Comparison of ENCODE assay signal across 8 cellular contexts in genomic region chr11:102300837-102301236, GRCh38. TPM values are rescaled to one million over a fixed set of nuclear protein-coding genes. Genes with fewer than 3 reads are reported as not detected.
DNase-seq lines count a peak whose midpoint lies in the region; ATAC-seq and TF ChIP-seq lines count a peak whose summit lies in the region.
"Not testable (repeated sequence)": the region's sequence is repeated elsewhere in the genome, so short reads cannot be mapped to it uniquely, and the experiment has no call there.

No MANE protein-coding gene starts in this region.

- peaks cover 4 to 30% (median 17%) of the 10 kb centered on the region in 8 donors for H3K9me3 Mint-ChIP-seq in CD4-positive, alpha-beta memory T cell
- H3K9me3 Mint-ChIP-seq in activated CD4-positive, alpha-beta memory T cell treated with anti-CD3 and anti-CD28 coated beads for 36 hours: peaks cover 21% of the 10 kb centered on the region
- H3K9me3 Mint-ChIP-seq in memory B cell: peaks cover 16% of the 10 kb centered on the region
- H3K9me3 Mint-ChIP-seq in stimulated activated naive B cell treated with anti-CD40 and anti-IgM and Interleukin-4, amounts not matched to agents 10 μg/mL and 1 μg/mL and 100 μg/mL, for 72 hours: peaks cover 10 to 22% of the 10 kb centered on the region in 2 donors

- peak overlapping the region in 7 of 8 donors; percentile 17 to 71 (median 63) for H3K4me3 Mint-ChIP-seq in CD4-positive, alpha-beta memory T cell
- H3K4me3 Mint-ChIP-seq in activated CD4-positive, alpha-beta memory T cell treated with anti-CD3 and anti-CD28 coated beads for 36 hours; stimulated activated naive B cell treated with anti-CD40 and anti-IgM and Interleukin-4, amounts not matched to agents 10 μg/mL and 1 μg/mL and 100 μg/mL, for 72 hours: not testable (repeated sequence)
- H3K4me3 Mint-ChIP-seq in memory B cell: peak overlapping the region; percentile 16

- not testable (repeated sequence) for H3K27me3 ChIP-seq in CD4-positive, alpha-beta memory T cell (ENCODE audit: insufficient read depth, low read length)

- H3K4me1 ChIP-seq in CD4-positive, alpha-beta memory T cell (ENCODE audit: insufficient read depth, low read length): peaks cover 60% of the 10 kb centered on the region

- peaks cover 10 to 25% of the 10 kb centered on the region in 2 donors for H3K36me3 Mint-ChIP-seq in CD4-positive, alpha-beta memory T cell
- peaks cover 15% of the 10 kb centered on the region for H3K36me3 Mint-ChIP-seq in activated CD4-positive, alpha-beta memory T cell treated with anti-CD3 and anti-CD28 coated beads for 36 hours
- H3K36me3 Mint-ChIP-seq in memory B cell: peaks cover 26% of the 10 kb centered on the region
- peaks cover 19 to 29% of the 10 kb centered on the region in 2 donors for H3K36me3 Mint-ChIP-seq in stimulated activated naive B cell treated with anti-CD40 and anti-IgM and Interleukin-4, amounts not matched to agents 10 μg/mL and 1 μg/mL and 100 μg/mL, for 72 hours

- peak overlapping the region; percentile 39 for H3K27ac ChIP-seq in CD4-positive, alpha-beta memory T cell (ENCODE audit: low read depth, low read length)
- peak overlapping the region; percentile 68 for H3K27ac ChIP-seq in RWPE1

- CTCF ChIA-PET in CD4-positive, alpha-beta memory T cell (lab: Charles Lee; ENCODE audit: partially characterized antibody): interaction anchor here (1.2 to 18.2 kb wide), 5 partner anchors 12 to 42 kb away, joined by 3 to 654 read pairs (median 4); partner anchors contain the start of gene BIRC3
- CTCF ChIA-PET in RWPE1 (lab: Yijun Ruan, JAX): interaction anchor here (0.5 to 0.7 kb wide), 2 partner anchors 765 to 1530 kb away, joined by 3 to 5 read pairs; no protein-coding TSS in a partner anchor
- CTCF ChIA-PET in activated CD4-positive, alpha-beta memory T cell treated with anti-CD3 and anti-CD28 coated beads for 36 hours (lab: Charles Lee): interaction anchor here (0.8 to 2.0 kb wide), 3 partner anchors 9 to 41 kb away, joined by 3 to 8 read pairs (median 7); no protein-coding TSS in a partner anchor

- peak overlapping the region; percentile 45 to 95 (median 71) for H3K27ac Mint-ChIP-seq in CD4-positive, alpha-beta memory T cell
- not testable (repeated sequence) for H3K27ac Mint-ChIP-seq in activated CD4-positive, alpha-beta memory T cell treated with anti-CD3 and anti-CD28 coated beads for 36 hours
- peak overlapping the region; percentile 79 for H3K27ac Mint-ChIP-seq in memory B cell
- H3K27ac Mint-ChIP-seq in stimulated activated naive B cell treated with anti-CD40 and anti-IgM and Interleukin-4, amounts not matched to agents 10 μg/mL and 1 μg/mL and 100 μg/mL, for 72 hours: peak overlapping the region; percentile 33

- H3K36me3 ChIP-seq in CD4-positive, alpha-beta memory T cell (ENCODE audit: insufficient read depth, low read length): not testable (repeated sequence)

- peak; percentile 63 to 81 (median 69) for DNase-seq in CD4-positive, alpha-beta memory T cell
- not testable (repeated sequence) for DNase-seq in RWPE1 (ENCODE audit: low spot score); memory B cell (ENCODE audit: low spot score in 2 of 2); stimulated activated naive B cell treated with anti-CD40 and anti-IgM and Interleukin-4, amounts not matched to agents 10 μg/mL and 1 μg/mL and 100 μg/mL, for 72 hours
- DNase-seq in activated CD4-positive, CD25-positive, alpha-beta regulatory T cell treated with anti-CD3 and anti-CD28 coated beads, Interleukin-2, amount 50 U/mL, for 16 hours (ENCODE audit: low read depth, low spot score): peak; percentile 37
- peak; percentile 74 for DNase-seq in activated CD4-positive, alpha-beta memory T cell treated with anti-CD3 and anti-CD28 coated beads for 36 hours
- peak; percentile 82 for DNase-seq in activated effector memory CD4-positive, alpha-beta T cell treated with anti-CD3 and anti-CD28 coated beads, Interleukin-2, amount 50 U/mL, for 16 hours
- DNase-seq in effector CD4-positive, alpha-beta T cell: peak; percentile 61

- H3K27me3 Mint-ChIP-seq in CD4-positive, alpha-beta memory T cell; activated CD4-positive, alpha-beta memory T cell treated with anti-CD3 and anti-CD28 coated beads for 36 hours; memory B cell; stimulated activated naive B cell treated with anti-CD40 and anti-IgM and Interleukin-4, amounts not matched to agents 10 μg/mL and 1 μg/mL and 100 μg/mL, for 72 hours: not testable (repeated sequence)

- intact Hi-C loops in CD4-positive, alpha-beta memory T cell (cut with micrococcal nuclease); activated CD4-positive, alpha-beta memory T cell treated with anti-CD3 and anti-CD28 coated beads for 36 hours (cut with micrococcal nuclease): not testable (repeated sequence)

- not testable (repeated sequence) for H3K9me3 ChIP-seq in CD4-positive, alpha-beta memory T cell (ENCODE audit: control insufficient read depth in 1 of 2, low read length in 2 of 2)

- peak overlapping the region; percentile 23 to 48 for H3K4me3 ChIP-seq in CD4-positive, alpha-beta memory T cell (ENCODE audit: low read length in 2 of 2)

- peak; percentile 58 for ATAC-seq in memory B cell (ENCODE audit: low read depth)
- not testable (repeated sequence) for ATAC-seq in stimulated activated naive B cell treated with anti-CD40 and anti-IgM and Interleukin-4, amounts not matched to agents 10 μg/mL and 1 μg/mL and 100 μg/mL, for 72 hours (replicated peaks)

- peaks cover 51 to 82% (median 66%) of the 10 kb centered on the region in 4 donors for H3K4me1 Mint-ChIP-seq in CD4-positive, alpha-beta memory T cell
- peaks cover 58% of the 10 kb centered on the region for H3K4me1 Mint-ChIP-seq in activated CD4-positive, alpha-beta memory T cell treated with anti-CD3 and anti-CD28 coated beads for 36 hours (ENCODE audit: low read depth)
- peaks cover 62% of the 10 kb centered on the region for H3K4me1 Mint-ChIP-seq in memory B cell
- peaks cover 55 to 76% of the 10 kb centered on the region in 2 donors for H3K4me1 Mint-ChIP-seq in stimulated activated naive B cell treated with anti-CD40 and anti-IgM and Interleukin-4, amounts not matched to agents 10 μg/mL and 1 μg/mL and 100 μg/mL, for 72 hours

- POLR2A ChIA-PET in CD4-positive, alpha-beta memory T cell (lab: Charles Lee; ENCODE audit: partially characterized antibody): interaction anchor here (0.9 to 2.1 kb wide), 8 partner anchors 11 to 49 kb away, joined by 3 to 27 read pairs (median 11); partner anchors contain the start of genes BIRC2 and BIRC3
- POLR2A ChIA-PET in RWPE1 (lab: Yijun Ruan, JAX; ENCODE audit: low non-redundant PET): not testable (repeated sequence)
- POLR2A ChIA-PET in activated CD4-positive, alpha-beta memory T cell treated with anti-CD3 and anti-CD28 coated beads for 36 hours (lab: Charles Lee): interaction anchor here (0.5 to 1.0 kb wide), 2 partner anchors 13 to 14 kb away, joined by 3 to 6 read pairs; no protein-coding TSS in a partner anchor

- TF ChIP-seq CTCF in RWPE1 (conservative IDR thresholded peaks at IDR 0.05; ENCODE audit: low read depth): not testable (repeated sequence)

RNA-seq across cellular contexts. Expression of gene BIRC3, which starts 16.4 kb away (rescaled TPM):
- total RNA-seq in CD4-positive, alpha-beta memory T cell: 100 to 1,000 TPM; 197 to 198 TPM
- polyA plus RNA-seq in CD4-positive, alpha-beta memory T cell: 10 to 100 TPM; 82.5 to 86.3 TPM
- 100 to 1,000 TPM; 135 to 139 TPM for total RNA-seq in activated CD4-positive, alpha-beta memory T cell treated with anti-CD3 and anti-CD28 coated beads for 36 hours

RNA-seq across cellular contexts. Expression of gene BIRC2, which starts 46.2 kb away (rescaled TPM):
- total RNA-seq in CD4-positive, alpha-beta memory T cell: 10 to 100 TPM; 60.9 to 61.2 TPM
- polyA plus RNA-seq in CD4-positive, alpha-beta memory T cell: 10 to 100 TPM; 28.8 to 33.4 TPM
- 10 to 100 TPM; 33.7 to 34.3 TPM for total RNA-seq in activated CD4-positive, alpha-beta memory T cell treated with anti-CD3 and anti-CD28 coated beads for 36 hours
